Comparison of ENCODE assay signal across 5 cellular contexts in the genomic region with DNA sequence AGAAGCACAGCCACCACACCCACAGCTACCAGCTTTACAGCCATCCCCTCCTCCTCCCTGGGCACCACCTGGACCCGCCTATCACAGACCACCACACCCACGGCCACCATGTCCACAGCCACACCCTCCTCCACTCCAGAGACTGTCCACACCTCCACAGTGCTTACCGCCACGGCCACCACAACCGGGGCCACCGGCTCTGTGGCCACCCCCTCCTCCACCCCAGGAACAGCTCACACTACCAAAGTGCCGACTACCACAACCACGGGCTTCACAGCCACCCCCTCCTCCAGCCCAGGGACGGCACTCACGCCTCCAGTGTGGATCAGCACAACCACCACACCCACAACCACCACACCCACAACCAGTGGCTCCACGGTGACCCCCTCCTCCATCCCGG. TPM values are rescaled to one million over a fixed set of nuclear protein-coding genes. Genes with fewer than 3 reads are reported as not detected.
"Had no signal": no experiment of that assay in that cellular context is flagged by ENCODE, and none has a peak within 500 bp of the region (broad histone marks: within the 10 kb centered on the region; RNA-seq: fewer than 3 reads in every experiment).

No MANE protein-coding gene starts in this region.

RNA-seq across cellular contexts. Expression of gene MUC5B, which starts 27.5 kb away (rescaled TPM):
- total RNA-seq: Right ventricle myocardium superior, RPMI7951, SJCRH30, SJSA1 had no signal
- polyA plus RNA-seq: SK-N-SH had no signal
